In genomic region chr22:20319745-20320658, GRCh38 we compare ENCODE assay signal across 8 cellular contexts. TPM values are rescaled to one million over a fixed set of nuclear protein-coding genes. Genes with fewer than 3 reads are reported as not detected.
DNase-seq lines count a peak whose midpoint lies in the region; ATAC-seq and TF ChIP-seq lines count a peak whose summit lies in the region.

TSS of gene DGCR6L (minus strand) at chr22:20320060. CDS start at chr22:20319988, 72 bp downstream.

- DNase-seq in CMK (ENCODE audit: low read depth) (peak; percentile 87), HT1080 (ENCODE audit: low read depth) (peak; percentile 81), activated T-cell treated with anti-CD3 and anti-CD28 coated beads for 24 hours (ENCODE audit: low read depth) (peak; percentile 96), epithelial cell of esophagus (ENCODE audit: low read depth) (peak; percentile 97), middle frontal gyrus (ENCODE audit: extremely low spot score, low spot score) (peak; percentile 85)
- DNase-seq in stimulated activated CD8-positive, alpha-beta memory T cell treated with anti-CD3 and anti-CD28 coated beads, Interleukin-2, amount 100 ng/mL, for 1 hour (ENCODE audit: low read depth in 2 of 2), result peak; percentile 93 to 95

- H2AFZ ChIP-seq in OCI-LY3 (ENCODE audit: low read depth, low read length), result peak within 1 kb of the TSS; percentile 87; the same call in 1 of the 2 replicates

- no peak for TF ChIP-seq CTCF in OCI-LY3 (IDR thresholded peaks at IDR 0.05; ENCODE audit: low read depth, low read length)
- TF ChIP-seq CTCF in epithelial cell of esophagus (IDR thresholded peaks at IDR 0.05; ENCODE audit: insufficient read depth, low read depth, low read length, missing control alignments), result no peak

- no peaks in the 10 kb centered on the region for H3K27me3 ChIP-seq in OCI-LY3 (ENCODE audit: low read depth, low read length)

- H4K20me1 ChIP-seq in OCI-LY3 (ENCODE audit: insufficient read depth, low read length), result 0 out of 2 replicates have a peak, but pooled peaks cover 3% of the 10 kb centered on the region

- no peaks in the 10 kb centered on the region for H3K9me3 ChIP-seq in OCI-LY3 (ENCODE audit: insufficient read depth, low read length)

- H3K27ac ChIP-seq in OCI-LY3 (ENCODE audit: low read length), result peak within 1 kb of the TSS; percentile 22; the same call in 1 of the 2 replicates

- peak; percentile 63 for ATAC-seq in GM19463 (IDR thresholded peaks at IDR 0.05; ENCODE audit: unreplicated experiment)

- no peaks in the 10 kb centered on the region for H3K36me3 ChIP-seq in OCI-LY3 (replicated peaks; ENCODE audit: low read depth, low read length)

- H3K4me2 ChIP-seq in OCI-LY3 (ENCODE audit: low read length), result peak within 1 kb of the TSS; percentile 97

- H3K4me1 ChIP-seq in OCI-LY3 (ENCODE audit: low read length), result peaks cover 15% of the 10 kb centered on the region

- H3K79me2 ChIP-seq in OCI-LY3 (ENCODE audit: low read length), result no peaks in the 10 kb centered on the region; the same call in 1 of the 2 replicates

- H3K9ac ChIP-seq in OCI-LY3 (ENCODE audit: low read length), result peak within 1 kb of the TSS; percentile 88

- peak within 1 kb of the TSS; percentile 92 for H3K4me3 ChIP-seq in OCI-LY3 (ENCODE audit: low read length)
- H3K4me3 ChIP-seq in epithelial cell of esophagus (ENCODE audit: low read length), result peak within 1 kb of the TSS; percentile 81

RNA-seq across cellular contexts. Expression of gene DGCR6L, which starts in this region (rescaled TPM):
- 56.4 and 66.5 TPM in 2 replicates for total RNA-seq in HT1080 (2014; rRNA removed; shearing (Covaris generic))
- polyA plus RNA-seq in HT1080 (2015; cell fraction: cytosol; rRNA removed), result 28.2 and 33.4 TPM in 2 replicates
- polyA plus RNA-seq in HT1080 (2015; cell fraction: nucleus; rRNA removed), result 9.9 and 11.4 TPM in 2 replicates

Comparison
In these comparisons a context has a peak if more than half of its experiments do, and no peak if none do; other contexts are left out.
1. Peak in every context shown above with its lines: DNase-seq, ATAC-seq, H3K4me3 ChIP-seq and H3K27ac ChIP-seq.